ENCODE assay signal across 22 cellular contexts in the genomic region with DNA sequence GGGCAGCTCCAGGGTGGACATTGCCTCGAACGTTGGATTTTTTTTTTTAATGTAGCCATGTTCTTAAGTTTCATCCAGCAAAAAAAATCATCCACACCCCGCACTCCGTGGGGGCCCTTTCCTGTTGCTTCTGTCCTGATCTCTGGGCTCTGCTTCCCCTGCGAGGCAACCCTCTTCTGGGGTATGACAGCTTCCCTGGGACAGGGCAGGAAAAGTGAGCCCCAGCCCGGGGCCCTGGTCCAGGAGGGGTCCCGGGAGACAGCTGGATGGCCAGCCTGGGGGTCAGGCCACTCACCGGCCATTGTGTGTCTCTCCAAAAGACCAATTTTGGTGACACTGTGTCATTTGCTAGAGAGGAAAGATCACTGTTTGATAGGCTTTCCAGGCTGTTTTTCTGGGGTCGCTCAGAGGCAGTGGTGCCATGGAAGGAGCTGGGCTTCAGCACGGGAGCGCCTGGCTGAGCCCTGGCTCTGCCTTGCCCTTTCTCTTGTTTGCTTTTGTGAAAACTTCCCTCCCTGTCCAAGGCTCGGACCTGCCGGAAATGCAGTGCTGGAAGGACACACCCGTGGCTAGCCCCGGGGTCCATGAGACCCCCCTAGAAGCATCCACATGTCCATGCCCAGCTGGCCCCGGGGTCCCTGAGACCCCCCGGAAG. TPM values are rescaled to one million over a fixed set of nuclear protein-coding genes. Genes with fewer than 3 reads are reported as not detected.
DNase-seq lines count a peak whose midpoint lies in the region; ATAC-seq, FAIRE-seq and TF ChIP-seq lines count a peak whose summit lies in the region.
"Had no signal": no experiment of that assay in that cellular context is flagged by ENCODE, and none has a peak within 500 bp of the region (broad histone marks: within the 10 kb centered on the region; RNA-seq: fewer than 3 reads in every experiment).

No MANE protein-coding gene starts in this region.

- TF ChIP-seq CTCF in right atrium auricular region (IDR thresholded peaks at IDR 0.05), result no peak
- no peak for TF ChIP-seq CTCF in endodermal cell (conservative IDR thresholded peaks at IDR 0.05)
- TF ChIP-seq CTCF in gastroesophageal sphincter (IDR thresholded peaks at IDR 0.05), result no peak

- 95% methylated on average over 11 to 17 of the region's 17 CpGs for WGBS in endodermal cell (ENCODE audit: insufficient coverage in 1 of 2, insufficient read length in 1 of 2), 2 experiments
- no CpG with 5 or more reads among the region's 17 CpGs for WGBS in neuronal stem cell (ENCODE audit: extremely low coverage in 2 of 2, insufficient read length in 2 of 2, insufficient replicate concordance in 1 of 2), 2 donors
- WGBS in gastroesophageal sphincter (ENCODE audit: low coverage in 1 of 2), 2 donors, result 60 to 80% methylated on average over 1 to 2 of the region's 17 CpGs

- H4K8ac ChIP-seq in neuronal stem cell (ENCODE audit: low read depth, low read length), result no peak overlapping the region

- H2BK15ac ChIP-seq in neuronal stem cell (ENCODE audit: low read length), result no peak overlapping the region

- H2BK5ac ChIP-seq in neuronal stem cell (ENCODE audit: low read length), result peak overlapping the region; percentile 71

- H3K4me3 ChIP-seq in right atrium auricular region (no peak overlapping the region), endodermal cell (ENCODE audit: low read length) (no peak overlapping the region), neuronal stem cell (ENCODE audit: low read length in 2 of 2) (no peak overlapping the region), gastroesophageal sphincter (no peak overlapping the region)
- H3K4me3 ChIP-seq: BLaER1 treated with 17β-estradiol and CSF1 and Interleukin-3, amounts not matched to agents 10 nM and 100 nM; SJCRH30 had no signal

- H2AK5ac ChIP-seq in neuronal stem cell (ENCODE audit: low read depth, low read length), result no peak overlapping the region

- peaks cover 39% of the 10 kb centered on the region for H3K36me3 Mint-ChIP-seq in endodermal cell (ENCODE audit: low read depth)

- H4K91ac ChIP-seq in neuronal stem cell (ENCODE audit: low read depth, low read length, poor library complexity), result no peak overlapping the region

- H3K9ac ChIP-seq in endodermal cell (ENCODE audit: extremely low read depth, low read length, poor library complexity, severe bottlenecking) (no peak overlapping the region), neuronal stem cell (ENCODE audit: low read depth, low read length, poor library complexity) (no peak overlapping the region)
- H3K9ac ChIP-seq: BLaER1 treated with 17β-estradiol and CSF1 and Interleukin-3, amounts not matched to agents 10 nM and 100 nM had no signal

- H3K4me1 ChIP-seq in right atrium auricular region (peaks cover 0 to 5% of the 10 kb centered on the region in 2 donors), endodermal cell (ENCODE audit: control insufficient read depth, insufficient read depth, low read length) (no peaks in the 10 kb centered on the region), neuronal stem cell (ENCODE audit: control insufficient read depth in 2 of 2, insufficient read depth in 1 of 2, low read depth in 1 of 2, low read length in 2 of 2) (no peaks in the 10 kb centered on the region), gastroesophageal sphincter (peaks cover 0 to 35% (median 0%) of the 10 kb centered on the region in 3 donors)
- H3K4me1 ChIP-seq: SJCRH30 had no signal

- H3K23ac ChIP-seq in neuronal stem cell (ENCODE audit: low read depth, low read length, poor library complexity), result no peak overlapping the region

- peak overlapping the region; percentile 39 for H3K27ac Mint-ChIP-seq in endodermal cell
- H3K27ac Mint-ChIP-seq: CD8-positive, alpha-beta T cell had no signal

- no peak overlapping the region for H2AFZ ChIP-seq in neuronal stem cell (ENCODE audit: low read length)

- H3K4me2 ChIP-seq in neuronal stem cell (ENCODE audit: insufficient read depth, low read length, poor library complexity, severe bottlenecking), result no peak overlapping the region

- peaks cover 5% of the 10 kb centered on the region for H3K79me1 ChIP-seq in neuronal stem cell (ENCODE audit: low read depth, low read length)

- peaks cover 2% of the 10 kb centered on the region for H3K9me3 Mint-ChIP-seq in endodermal cell
- H3K9me3 Mint-ChIP-seq: CD8-positive, alpha-beta T cell had no signal

- FAIRE-seq in GM19239 (lab: Jason Lieb, UNC), result no peak
- FAIRE-seq: H1, HepG2 had no signal

- ATAC-seq in left cardiac atrium, result no peak
- no peak for ATAC-seq in gastroesophageal sphincter
- ATAC-seq: CD8-positive, alpha-beta T cell had no signal

- H3K4me3 Mint-ChIP-seq in endodermal cell, result no peak overlapping the region
- H3K4me3 Mint-ChIP-seq: CD8-positive, alpha-beta T cell had no signal

- no peak overlapping the region for H3K18ac ChIP-seq in neuronal stem cell (ENCODE audit: low read length)

- no peaks in the 10 kb centered on the region for H3K27me3 ChIP-seq in right atrium auricular region
- H3K27me3 ChIP-seq in endodermal cell (ENCODE audit: control insufficient read depth, insufficient read depth, low read length, poor library complexity, severe bottlenecking), result no peaks in the 10 kb centered on the region
- no peaks in the 10 kb centered on the region for H3K27me3 ChIP-seq in neuronal stem cell (ENCODE audit: control insufficient read depth in 3 of 3, insufficient read depth in 3 of 3, low read depth in 1 of 3, low read length in 3 of 3)
- no peaks in the 10 kb centered on the region for H3K27me3 ChIP-seq in gastroesophageal sphincter
- H3K27me3 ChIP-seq: SJCRH30 had no signal

- DNase-seq in left cardiac atrium (peak; percentile 6), right atrium auricular region (ENCODE audit: low spot score) (no peak), endodermal cell (no peak), neuronal stem cell (ENCODE audit: low spot score) (no peak), ureter (ENCODE audit: low spot score) (peak; percentile 36), GM19239 (ENCODE audit: insufficient read length, low spot score) (no peak)
- DNase-seq: ACHN, DMS153, KBM-7, MM.1S, NCI-H1092, NCI-H1436 treated with DMSO at 0.1 percent for 48 hours, NCI-H2029, NCI-H2227 treated with DMSO at 0.1 percent for 48 hours, NCI-H510A, SJCRH30 had no signal

- H3K9me3 ChIP-seq in right atrium auricular region (no peaks in the 10 kb centered on the region), endodermal cell (ENCODE audit: control insufficient read depth, low read length) (no peaks in the 10 kb centered on the region), neuronal stem cell (replicated peaks in 1 of 2; ENCODE audit: control insufficient read depth in 2 of 2, insufficient read depth in 1 of 2, low read depth in 1 of 2, low read length in 2 of 2) (peaks cover 5 to 12% of the 10 kb centered on the region in 2 donors), gastroesophageal sphincter (no peaks in the 10 kb centered on the region)

- no peak overlapping the region for H3K4ac ChIP-seq in neuronal stem cell (ENCODE audit: low read length)

- H2BK120ac ChIP-seq in neuronal stem cell (ENCODE audit: low read depth, low read length), result no peak overlapping the region

- H3K36me3 ChIP-seq in right atrium auricular region, result peaks cover 29% of the 10 kb centered on the region
- H3K36me3 ChIP-seq in endodermal cell (ENCODE audit: control insufficient read depth, insufficient read depth, low read length), result peaks cover 21% of the 10 kb centered on the region
- H3K36me3 ChIP-seq in neuronal stem cell (replicated peaks in 1 of 2; ENCODE audit: control insufficient read depth in 2 of 2, insufficient read depth in 2 of 2, low read length in 2 of 2), result peaks cover 16 to 57% of the 10 kb centered on the region in 2 donors
- peaks cover 0 to 88% of the 10 kb centered on the region in 2 donors for H3K36me3 ChIP-seq in gastroesophageal sphincter

- no peak overlapping the region for H3K14ac ChIP-seq in neuronal stem cell (ENCODE audit: low read length)

- TF ChIP-seq EP300 in gastroesophageal sphincter (IDR thresholded peaks at IDR 0.05), result no peak

- no peak for TF ChIP-seq POLR2A in gastroesophageal sphincter (IDR thresholded peaks at IDR 0.05)

- intact Hi-C loops in left cardiac atrium (cut with DNase I), result no loop called here

- no peaks in the 10 kb centered on the region for H3K27me3 Mint-ChIP-seq in endodermal cell (ENCODE audit: insufficient read depth)

- no peak overlapping the region for H2BK12ac ChIP-seq in neuronal stem cell (ENCODE audit: low read length)

- H3K27ac ChIP-seq in right atrium auricular region (no peak overlapping the region), endodermal cell (ENCODE audit: low read depth, low read length) (no peak overlapping the region), neuronal stem cell (replicated peaks; ENCODE audit: low read length) (no peak overlapping the region), gastroesophageal sphincter (peak overlapping the region in 1 of 4 donors; percentile 78)
- H3K27ac ChIP-seq: BLaER1 treated with 17β-estradiol and CSF1 and Interleukin-3, amounts not matched to agents 10 nM and 100 nM; HL-60; SJCRH30 had no signal

- H3K4me1 Mint-ChIP-seq in endodermal cell, result no peaks in the 10 kb centered on the region

RNA-seq across cellular contexts. Expression of gene CHMP6, which starts 41.0 kb away (rescaled TPM):
- 10 to 100 TPM; 17.4 to 19.1 TPM for total RNA-seq in left cardiac atrium
- total RNA-seq in right atrium auricular region, result 10 to 100 TPM; 12.9 to 17.5 TPM
- 10 to 100 TPM; 28.4 to 32.5 TPM for total RNA-seq in endodermal cell
- 23.4 TPM for polyA plus RNA-seq in endodermal cell (2013, experiment 1 of 2)
- 20.2 TPM for polyA plus RNA-seq in endodermal cell (2013, experiment 2 of 2)
- polyA plus RNA-seq in neuronal stem cell (2013, experiment 1 of 2), result 14.3 TPM
- polyA plus RNA-seq in neuronal stem cell (2013, experiment 2 of 2), result 13.1 TPM
- 26.2 TPM for total RNA-seq in ureter
- total RNA-seq in gastroesophageal sphincter, result 10 to 100 TPM; 17.6 to 26.0 (median 19.0) TPM

Comparison
In these comparisons a context has a peak if more than half of its experiments do, and no peak if none do; other contexts are left out.
1. DNase-seq: peak in left cardiac atrium (single experiment) and ureter (single experiment); none in right atrium auricular region (single experiment), endodermal cell (single experiment), neuronal stem cell (single experiment) and GM19239 (single experiment).